In genomic region chr17:74241847-74242246, GRCh38 we compare ENCODE assay signal across 17 cellular contexts. TPM values are rescaled to one million over a fixed set of nuclear protein-coding genes. Genes with fewer than 3 reads are reported as not detected.
"Had no signal": no experiment of that assay in that cellular context is flagged by ENCODE, and none has a peak within 500 bp of the region (broad histone marks: within the 10 kb centered on the region; RNA-seq: fewer than 3 reads in every experiment).

No MANE protein-coding gene starts in this region.

- H3K27ac Mint-ChIP-seq: activated CD4-positive, alpha-beta T cell treated with anti-CD3 and anti-CD28 coated beads, Interleukin-2, amount 10 ng/mL, durations not matched to agents 24 days and 14 days; activated naive CD8-positive, alpha-beta T cell treated with anti-CD3 and anti-CD28 coated beads, Interleukin-2, amount 10 ng/mL, durations not matched to agents 7 days and 5 days; activated T-helper 1 cell treated with anti-CD3 and anti-CD28 coated beads, Interleukin-12 subunit alpha, Interleukin-12 subunit beta, Interleukin-2, Interleukin-4 antibody, amounts not matched to agents 30 ng/mL and 10 ng/mL and 1 ng/mL, durations not matched to agents 14 hours and 24 hours and 36 hours had no signal

- H3K4me3 Mint-ChIP-seq: activated CD4-positive, alpha-beta T cell treated with anti-CD3 and anti-CD28 coated beads, Interleukin-2, amount 10 ng/mL, durations not matched to agents 24 days and 14 days; activated naive CD8-positive, alpha-beta T cell treated with anti-CD3 and anti-CD28 coated beads, Interleukin-2, amount 10 ng/mL, durations not matched to agents 7 days and 5 days; activated T-helper 1 cell treated with anti-CD3 and anti-CD28 coated beads, Interleukin-12 subunit alpha, Interleukin-12 subunit beta, Interleukin-2, Interleukin-4 antibody, amounts not matched to agents 30 ng/mL and 10 ng/mL and 1 ng/mL, durations not matched to agents 14 hours and 24 hours and 36 hours; naive thymus-derived CD4-positive, alpha-beta T cell had no signal

- H3K4me3 ChIP-seq: esophagus muscularis mucosa, lung, mucosa of descending colon, SJSA1, skin epidermis, upper lobe of left lung had no signal

- H3K4me1 ChIP-seq: SJSA1 had no signal

- H3K4me1 Mint-ChIP-seq: activated CD4-positive, alpha-beta T cell treated with anti-CD3 and anti-CD28 coated beads, Interleukin-2, amount 10 ng/mL, durations not matched to agents 24 days and 14 days had no signal

- H3K27me3 Mint-ChIP-seq: activated CD4-positive, alpha-beta T cell treated with anti-CD3 and anti-CD28 coated beads, Interleukin-2, amount 10 ng/mL, durations not matched to agents 24 days and 14 days; activated naive CD8-positive, alpha-beta T cell treated with anti-CD3 and anti-CD28 coated beads, Interleukin-2, amount 10 ng/mL, durations not matched to agents 7 days and 5 days; naive thymus-derived CD4-positive, alpha-beta T cell had no signal

- H3K36me3 ChIP-seq: neutrophil, SJSA1 had no signal

- ATAC-seq: mucosa of descending colon; naive thymus-derived CD4-positive, alpha-beta T cell had no signal

- H3K27ac ChIP-seq: neutrophil, SJSA1 had no signal

- H3K27me3 ChIP-seq: esophagus muscularis mucosa, neutrophil, upper lobe of left lung had no signal

- H3K9me3 Mint-ChIP-seq: activated CD4-positive, alpha-beta T cell treated with anti-CD3 and anti-CD28 coated beads, Interleukin-2, amount 10 ng/mL, durations not matched to agents 24 days and 14 days; activated naive CD8-positive, alpha-beta T cell treated with anti-CD3 and anti-CD28 coated beads, Interleukin-2, amount 10 ng/mL, durations not matched to agents 7 days and 5 days; activated T-helper 1 cell treated with anti-CD3 and anti-CD28 coated beads, Interleukin-12 subunit alpha, Interleukin-12 subunit beta, Interleukin-2, Interleukin-4 antibody, amounts not matched to agents 30 ng/mL and 10 ng/mL and 1 ng/mL, durations not matched to agents 14 hours and 24 hours and 36 hours; naive thymus-derived CD4-positive, alpha-beta T cell had no signal

- H3K9me3 ChIP-seq: esophagus muscularis mucosa, mucosa of descending colon, neutrophil, upper lobe of left lung had no signal

- DNase-seq: activated CD4-positive, alpha-beta T cell treated with anti-CD3 and anti-CD28 coated beads, Interleukin-2, amount 10 ng/mL, durations not matched to agents 24 days and 14 days; activated CD4-positive, CD25-positive, alpha-beta regulatory T cell; activated naive CD8-positive, alpha-beta T cell treated with anti-CD3 and anti-CD28 coated beads, Interleukin-2, amount 10 ng/mL, durations not matched to agents 7 days and 5 days; kidney glomerular epithelial cell; mucosa of descending colon; naive thymus-derived CD4-positive, alpha-beta T cell; retina; stimulated activated CD4-positive, alpha-beta T cell treated with anti-CD3 and anti-CD28 coated beads, Interleukin-4, amount 100 ng/mL, for 24 hours; stimulated activated naive CD4-positive, alpha-beta T cell treated with Interleukin-2 at 50 U/mL for 16 hours had no signal

RNA-seq across cellular contexts. Expression of gene DNAI2, which starts 32.2 kb away (rescaled TPM):
- total RNA-seq: chondrocyte, esophagus muscularis mucosa, mucosa of descending colon, SJSA1 had no signal
